26 cellular contexts compared by ENCODE assay signal in the genomic region with DNA sequence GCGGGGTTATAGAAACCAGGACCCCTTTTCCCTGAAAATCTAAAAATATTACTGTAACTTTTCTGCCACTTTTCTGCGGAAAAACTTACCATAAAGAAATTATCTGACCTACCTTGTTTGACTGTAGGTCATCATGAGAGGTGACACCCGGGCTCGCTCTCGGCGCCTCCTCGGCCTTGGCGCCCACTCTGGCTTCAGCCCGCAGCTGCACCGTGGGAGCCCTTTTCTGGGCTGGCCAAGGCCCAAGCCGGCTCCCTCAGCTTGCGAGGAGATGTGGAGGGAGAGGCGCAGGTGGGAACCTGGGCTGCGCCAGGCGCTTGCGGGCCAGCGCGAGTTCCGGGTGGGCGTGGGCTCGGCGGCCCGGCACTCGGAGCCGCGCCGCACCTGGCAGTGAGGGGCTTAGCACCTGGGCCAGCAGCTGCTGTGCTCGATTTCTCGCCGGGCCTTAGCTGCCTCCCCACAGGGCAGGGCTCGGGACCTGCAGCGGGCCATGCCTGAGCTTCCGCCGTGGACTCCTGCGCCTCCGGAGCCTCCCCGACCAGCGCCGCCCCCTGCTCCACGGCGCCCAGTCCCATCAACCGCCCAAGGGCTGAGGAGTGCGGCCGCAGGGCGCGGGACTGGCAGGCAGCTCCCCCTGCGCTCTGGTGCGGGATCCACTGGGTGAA.
"Had no signal": no experiment of that assay in that cellular context is flagged by ENCODE, and none has a peak within 500 bp of the region (broad histone marks: within the 10 kb centered on the region; RNA-seq: fewer than 3 reads in every experiment).

No MANE protein-coding gene starts in this region.

- H3K9me3 ChIP-seq: ascending aorta had no signal

- ATAC-seq: activated naive CD4-positive, alpha-beta T cell treated with anti-CD3 and anti-CD28 coated beads, Interleukin-2, amount 50 U/mL, for 72 hours; activated T-cell treated with anti-CD3 and anti-CD28 coated beads, Interleukin-2, amount 50 U/mL, for 72 hours; esophagus mucosa had no signal

- H3K4me1 ChIP-seq: ascending aorta, breast epithelium had no signal

- H3K4me3 ChIP-seq: ascending aorta, breast epithelium, cardiac muscle cell, coronary artery, dorsolateral prefrontal cortex had no signal

- DNase-seq: activated CD4-positive, alpha-beta memory T cell treated with anti-CD3 and anti-CD28 coated beads, Interleukin-2, amount 10 ng/mL, durations not matched to agents 7 days and 5 days; activated CD4-positive, alpha-beta T cell treated with anti-CD3 and anti-CD28 coated beads for 1 hour; activated CD4-positive, alpha-beta T cell treated with anti-CD3 and anti-CD28 coated beads for 4 hours; activated CD4-positive, alpha-beta T cell treated with anti-CD3 and anti-CD28 coated beads, Interleukin-2, amount 10 ng/mL, durations not matched to agents 7 days and 5 days; activated CD4-positive, alpha-beta T cell treated with anti-CD3 and anti-CD28 coated beads, Interleukin-2, amount 50 U/mL, for 4 hours; activated CD8-positive, alpha-beta memory T cell treated with anti-CD3 and anti-CD28 coated beads, Interleukin-2, amount 50 U/mL, for 48 hours; activated gamma-delta T cell; activated naive CD4-positive, alpha-beta T cell; activated naive CD4-positive, alpha-beta T cell treated with anti-CD3 and anti-CD28 coated beads, Interleukin-2, amount 10 ng/mL, durations not matched to agents 7 days and 5 days; activated naive CD8-positive, alpha-beta T cell treated with anti-CD3 and anti-CD28 coated beads, Interleukin-2, amount 10 ng/mL, durations not matched to agents 7 days and 5 days; activated T-cell treated with anti-CD3 and anti-CD28 coated beads for 4 hours; activated T-cell treated with anti-CD3 and anti-CD28 coated beads, Interleukin-2, amount 50 U/mL, for 24 hours; activated T-cell treated with anti-CD3 and anti-CD28 coated beads, Interleukin-2, amount 50 U/mL, for 72 hours; central memory CD4-positive, alpha-beta T cell; dorsolateral prefrontal cortex; effector memory CD4-positive, alpha-beta T cell; endodermal cell; foreskin fibroblast; glutamatergic neuron; T-helper 2 cell had no signal

- H3K27ac ChIP-seq: ascending aorta, breast epithelium, cardiac muscle cell, coronary artery, dorsolateral prefrontal cortex had no signal

- H3K36me3 ChIP-seq: ascending aorta, breast epithelium, cardiac muscle cell had no signal

- H3K27me3 ChIP-seq: ascending aorta, breast epithelium, cardiac muscle cell, dorsolateral prefrontal cortex had no signal
